12 cellular contexts compared by ENCODE assay signal in genomic region chr2:43518182-43518581, GRCh38.
DNase-seq lines count a peak whose midpoint lies in the region; ATAC-seq, FAIRE-seq and TF ChIP-seq lines count a peak whose summit lies in the region.
"Had no signal": no experiment of that assay in that cellular context is flagged by ENCODE, and none has a peak within 500 bp of the region (broad histone marks: within the 10 kb centered on the region; RNA-seq: fewer than 3 reads in every experiment).

No MANE protein-coding gene starts in this region.

- in situ Hi-C loops in IMR-90 (cut with MboI; ENCODE audit: low sequenced_read_pairs): no loop called here

- dilution Hi-C loops in IMR-90 (cut with HindIII; ENCODE audit: low sequenced_read_pairs, unreplicated experiment): no loop called here

- H3K4ac ChIP-seq in IMR-90 (ENCODE audit: low read depth, low read length): no peak overlapping the region

- TF ChIP-seq CTCF in IMR-90 (conservative IDR thresholded peaks at IDR 0.05; ENCODE audit: low read depth, low read length): no peak
- no peak for TF ChIP-seq CTCF in MCF 10A (IDR thresholded peaks at IDR 0.05; ENCODE audit: unreplicated experiment)
- no peak for TF ChIP-seq CTCF in kidney (IDR thresholded peaks at IDR 0.05; ENCODE audit: borderline replicate concordance, extremely low read depth, insufficient read depth)
- no peak for TF ChIP-seq CTCF in spleen (IDR thresholded peaks at IDR 0.05 in 8 of 11, conservative IDR thresholded peaks at IDR 0.05 in 3 of 11)

- H4K20me1 ChIP-seq in IMR-90 (ENCODE audit: insufficient read depth, low read length): no peaks in the 10 kb centered on the region

- peaks cover 9% of the 10 kb centered on the region for H3K36me3 Mint-ChIP-seq in MCF 10A (ENCODE audit: insufficient read depth, unreplicated experiment)

- H4K5ac ChIP-seq in IMR-90 (ENCODE audit: low read depth, low read length): peak overlapping the region; percentile 30; the same call in 1 of the 2 replicates

- H4K91ac ChIP-seq in IMR-90 (ENCODE audit: insufficient read depth, low read depth, low read length): no peak overlapping the region

- H3K9me1 ChIP-seq in IMR-90 (ENCODE audit: insufficient read depth, low read length): peaks cover 6% of the 10 kb centered on the region

- peak overlapping the region in 1 of 2 experiments; percentile 31; a peak in 2 of 4 replicates for H4K8ac ChIP-seq in IMR-90 (ENCODE audit: low read depth in 2 of 2, low read length in 2 of 2)

- H3K36me3 ChIP-seq in IMR-90 (ENCODE audit: control insufficient read depth, insufficient read depth, low read length) (no peaks in the 10 kb centered on the region), kidney (ENCODE audit: control insufficient read depth in 1 of 2, insufficient read depth in 2 of 2, low read length in 2 of 2) (no peaks in the 10 kb centered on the region), spleen (peaks cover 0 to 3% (median 0%) of the 10 kb centered on the region in 6 donors)

- no peaks in the 10 kb centered on the region for H3K27me3 Mint-ChIP-seq in MCF 10A (ENCODE audit: insufficient read depth, unreplicated experiment)
- H3K27me3 Mint-ChIP-seq: activated CD4-positive, alpha-beta T cell treated with anti-CD3 and anti-CD28 coated beads, Interleukin-2, amount 10 ng/mL, durations not matched to agents 24 days and 14 days had no signal

- BruUV-seq in IMR-90 (replicated peaks; lab: Mats Ljungman, UMichigan) (no TSS peak), MCF 10A (replicated peaks; lab: Mats Ljungman, UMichigan) (no TSS peak)

- H3K4me2 ChIP-seq in IMR-90 (ENCODE audit: low read depth, low read length): no peak overlapping the region; the same call in 1 of the 2 replicates

- H2AK5ac ChIP-seq in IMR-90 (ENCODE audit: low read depth, low read length): no peak overlapping the region

- no peaks in the 10 kb centered on the region for H3K9me3 ChIP-seq in IMR-90 (ENCODE audit: control insufficient read depth, insufficient read depth, low read length)
- no peaks in the 10 kb centered on the region for H3K9me3 ChIP-seq in kidney (ENCODE audit: control insufficient read depth in 1 of 2, low read length in 2 of 2)
- no peaks in the 10 kb centered on the region for H3K9me3 ChIP-seq in spleen

- no peak overlapping the region for H3K4me3 ChIP-seq in IMR-90 (ENCODE audit: insufficient read depth, low read depth, low read length)
- no peak overlapping the region for H3K4me3 ChIP-seq in kidney (ENCODE audit: low read length in 2 of 2)
- no peak overlapping the region for H3K4me3 ChIP-seq in spleen

- H3K27ac Mint-ChIP-seq in MCF 10A (ENCODE audit: low read depth, unreplicated experiment): peak overlapping the region; percentile 71

- peak overlapping the region; percentile 37; the same call in 1 of the 2 replicates for H3K27ac ChIP-seq in IMR-90 (ENCODE audit: insufficient read depth, low read length)
- peak overlapping the region; percentile 8 to 50 for H3K27ac ChIP-seq in kidney (ENCODE audit: low read depth in 2 of 2, low read length in 2 of 2)
- H3K27ac ChIP-seq in spleen: peak overlapping the region in 7 of 8 donors; percentile 21 to 71 (median 45)

- H3K4me1 ChIP-seq in IMR-90 (ENCODE audit: control insufficient read depth, insufficient read depth, low read length) (peaks cover 9% of the 10 kb centered on the region), kidney (ENCODE audit: control insufficient read depth in 1 of 2, insufficient read depth in 1 of 2, low read depth in 1 of 2, low read length in 2 of 2) (peaks cover 8 to 18% of the 10 kb centered on the region in 2 donors), spleen (peaks cover 11 to 52% (median 26%) of the 10 kb centered on the region in 6 donors)

- no CpG with 5 or more reads among the region's 1 CpG for WGBS in IMR-90 (ENCODE audit: extremely low coverage in 2 of 2, insufficient read length in 1 of 2), 2 experiments
- 18 to 35% (median 23%) methylated on average over 1 of the region's 1 CpG for WGBS in spleen, 5 donors

- H3K27me3 ChIP-seq in IMR-90 (ENCODE audit: control insufficient read depth, insufficient read depth, low read length) (no peaks in the 10 kb centered on the region), spleen (replicated peaks in 1 of 7) (no peaks in the 10 kb centered on the region)

- FAIRE-seq in kidney (lab: Jason Lieb, UNC): no peak

- 0 out of 3 replicates have a peak overlapping the region, but pooled peaks have one; percentile 6 for H2BK15ac ChIP-seq in IMR-90 (ENCODE audit: low read depth, low read length)

- no peak overlapping the region for H3K14ac ChIP-seq in IMR-90 (replicated peaks; ENCODE audit: low read depth, low read length)

- H2BK120ac ChIP-seq in IMR-90 (ENCODE audit: low read depth, low read length): no peak overlapping the region; the same call in 1 of the 2 replicates

- H2AK9ac ChIP-seq in IMR-90 (replicated peaks; ENCODE audit: low read depth, low read length, poor library complexity): no peak overlapping the region

- TF ChIP-seq POLR2A in IMR-90 (IDR thresholded peaks at IDR 0.05; ENCODE audit: low read depth, low read length) (no peak), spleen (IDR thresholded peaks at IDR 0.05) (no peak)

- peaks cover 4 to 14% of the 10 kb centered on the region in 2 experiments; a peak in 3 of 4 replicates for H3K79me1 ChIP-seq in IMR-90 (ENCODE audit: low read depth in 1 of 2, low read length in 2 of 2)

- H3K23ac ChIP-seq in IMR-90 (ENCODE audit: low read depth, low read length): no peak overlapping the region

- DNase-seq in IMR-90 (peak; percentile 42), MCF 10A (ENCODE audit: unreplicated experiment) (no peak), kidney (no peak), spleen (no peak)
- no peak for DNase-seq in stimulated activated CD4-positive, alpha-beta T cell treated with anti-CD3 and anti-CD28 coated beads, Interleukin-4, amount 100 ng/mL, for 4 hours
- DNase-seq: activated CD4-positive, alpha-beta T cell treated with anti-CD3 and anti-CD28 coated beads, Interleukin-2, amount 10 ng/mL, durations not matched to agents 24 days and 14 days; NCI-H345; stimulated activated CD4-positive, alpha-beta T cell treated with anti-CD3 and anti-CD28 coated beads, Interleukin-1b, Interleukin-23, amount 100 ng/mL, for 48 hours; substantia nigra had no signal

- no peak for ATAC-seq in IMR-90 (ENCODE audit: low read depth)
- ATAC-seq in HG03432 (IDR thresholded peaks at IDR 0.05; ENCODE audit: unreplicated experiment): no peak
- no peak for ATAC-seq in HG02798 (IDR thresholded peaks at IDR 0.05; ENCODE audit: poor library complexity, unreplicated experiment)
- no peak for ATAC-seq in HG03457 (IDR thresholded peaks at IDR 0.05; ENCODE audit: unreplicated experiment)

- peak overlapping the region; percentile 33; the same call in 1 of the 2 replicates for H3K18ac ChIP-seq in IMR-90 (ENCODE audit: low read depth, low read length)

- TF ChIP-seq RAD21 in IMR-90 (IDR thresholded peaks at IDR 0.05; ENCODE audit: low read length): no peak

- intact Hi-C loops in IMR-90 (cut with micrococcal nuclease) (no loop called here), MCF 10A (cut with micrococcal nuclease) (no loop called here), kidney (cut with DNase I) (no loop called here), spleen (cut with DNase I; ENCODE audit: low total_unique reads) (no loop called here)

- no peaks in the 10 kb centered on the region for H3K9me3 Mint-ChIP-seq in MCF 10A (ENCODE audit: unreplicated experiment)
- H3K9me3 Mint-ChIP-seq: activated CD4-positive, alpha-beta T cell treated with anti-CD3 and anti-CD28 coated beads, Interleukin-2, amount 10 ng/mL, durations not matched to agents 24 days and 14 days had no signal

- no peak overlapping the region for H2AFZ ChIP-seq in IMR-90 (replicated peaks; ENCODE audit: low read length, poor library complexity)

- POLR2A ChIA-PET in IMR-90 (lab: Charles Lee; ENCODE audit: unreplicated experiment) (no interaction called here), MCF 10A (lab: Yijun Ruan, JAX) (interaction anchor here (0.8 to 9.8 kb wide), 5 partner anchors 12 to 297 kb away, joined by 4 to 141 read pairs (median 9); no protein-coding TSS in a partner anchor)

- H3K4me3 Mint-ChIP-seq in MCF 10A (ENCODE audit: unreplicated experiment): no peak overlapping the region
- H3K4me3 Mint-ChIP-seq: activated CD4-positive, alpha-beta T cell treated with anti-CD3 and anti-CD28 coated beads, Interleukin-2, amount 10 ng/mL, durations not matched to agents 24 days and 14 days had no signal

- peak overlapping the region; percentile 98 for H2BK5ac ChIP-seq in IMR-90 (ENCODE audit: low read depth, low read length, poor library complexity, severe bottlenecking)

- CTCF ChIA-PET in IMR-90 (lab: Yijun Ruan, JAX): interaction anchor here (2.6 kb wide), 1 partner anchor 21 kb away, joined by 6 read pairs; no protein-coding TSS in a partner anchor
- CTCF ChIA-PET in MCF 10A (lab: Yijun Ruan, JAX): interaction anchor here (1.0 to 2.7 kb wide), 3 partner anchors 9 to 34 kb away, joined by 3 to 16 read pairs (median 3); no protein-coding TSS in a partner anchor

- H3K9ac ChIP-seq in IMR-90 (ENCODE audit: low read depth, low read length) (no peak overlapping the region), kidney (ENCODE audit: low read length in 2 of 2) (no peak overlapping the region)

- H3K56ac ChIP-seq in IMR-90 (ENCODE audit: extremely low read depth, insufficient read depth, low read length): no peak overlapping the region

- no peak overlapping the region for H2BK20ac ChIP-seq in IMR-90 (ENCODE audit: low read depth, low read length)

- H3K4me1 Mint-ChIP-seq in MCF 10A (ENCODE audit: insufficient read depth, unreplicated experiment): peaks cover 47% of the 10 kb centered on the region

TF ChIP-seq in IMR-90, 13 proteins besides CTCF, POLR2A, EP300 and RAD21:
- TF ChIP-seq ELK1 (IDR thresholded peaks at IDR 0.05; ENCODE audit: borderline replicate concordance, low read depth, low read length): no peak
- no peak for TF ChIP-seq MAFK (IDR thresholded peaks at IDR 0.05; ENCODE audit: low read depth, low read length)
- TF ChIP-seq NFE2L2 (IDR thresholded peaks at IDR 0.05; ENCODE audit: low read depth, low read length): no peak
- TF ChIP-seq BHLHE40 (IDR thresholded peaks at IDR 0.05; ENCODE audit: low read depth, low read length): no peak
- no peak for TF ChIP-seq RFX5 (IDR thresholded peaks at IDR 0.05; ENCODE audit: low read depth, low read length)
- TF ChIP-seq FOS (IDR thresholded peaks at IDR 0.05; ENCODE audit: low read depth, low read length): no peak
